In the genomic region with DNA sequence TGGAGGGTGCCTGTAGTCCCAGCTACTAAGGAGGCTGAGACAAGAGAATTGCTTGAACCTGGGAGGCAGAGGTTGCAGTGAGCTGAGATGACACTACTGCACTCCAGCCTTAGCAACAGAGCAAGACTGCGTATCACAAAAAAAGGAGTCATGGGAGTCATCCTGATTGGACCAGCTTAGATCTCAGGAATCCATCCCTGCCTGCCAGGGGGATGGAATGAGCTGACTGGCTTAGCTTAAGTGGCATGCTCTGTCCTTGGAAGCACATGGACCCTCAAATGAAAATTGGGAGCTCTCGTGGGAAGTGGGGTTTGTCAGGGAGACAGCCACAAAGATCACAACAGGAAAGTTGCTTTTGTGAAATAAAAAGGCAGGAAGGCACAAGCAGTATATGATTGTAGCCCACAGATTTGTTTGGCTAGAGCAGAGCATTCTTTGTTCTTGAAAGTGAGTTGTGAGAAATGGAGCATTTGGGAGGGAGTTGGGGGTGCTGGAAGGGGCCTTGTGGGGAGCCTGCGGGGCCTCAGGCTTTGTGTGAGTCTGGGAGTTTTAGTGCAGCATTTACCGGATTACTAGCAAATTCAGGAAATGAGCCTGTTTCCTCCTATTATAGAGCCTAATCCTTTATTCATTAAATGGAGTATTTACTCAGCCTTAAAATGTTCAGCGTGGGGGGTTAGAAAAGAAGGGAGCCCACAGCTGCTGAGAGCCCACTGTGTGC, we compare ENCODE assay signal across 10 cellular contexts. TPM values are rescaled to one million over a fixed set of nuclear protein-coding genes. Genes with fewer than 3 reads are reported as not detected.
A peak's percentile ranks its signal among the peaks of the same experiment; 100 is the strongest.
DNase-seq lines count a peak whose midpoint lies in the region; ATAC-seq and TF ChIP-seq lines count a peak whose summit lies in the region.
"Had no signal": no experiment of that assay in that cellular context is flagged by ENCODE, and none has a peak within 500 bp of the region (broad histone marks: within the 10 kb centered on the region; RNA-seq: fewer than 3 reads in every experiment).

No MANE protein-coding gene starts in this region.

- H3K9me3 Mint-ChIP-seq in activated naive CD4-positive, alpha-beta T cell treated with anti-CD3 and anti-CD28 coated beads, Interleukin-2, amount 10 ng/mL, durations not matched to agents 7 days and 5 days = no peaks in the 10 kb centered on the region

- H3K27me3 Mint-ChIP-seq in activated naive CD4-positive, alpha-beta T cell treated with anti-CD3 and anti-CD28 coated beads, Interleukin-2, amount 10 ng/mL, durations not matched to agents 7 days and 5 days = no peaks in the 10 kb centered on the region

- H3K36me3 ChIP-seq in left lung = peaks cover 0 to 40% of the 10 kb centered on the region in 2 donors
- H3K36me3 ChIP-seq in upper lobe of left lung = peaks cover 6 to 28% (median 16%) of the 10 kb centered on the region in 4 donors

- peak overlapping the region; percentile 75 for H3K27ac Mint-ChIP-seq in activated naive CD4-positive, alpha-beta T cell treated with anti-CD3 and anti-CD28 coated beads, Interleukin-2, amount 10 ng/mL, durations not matched to agents 7 days and 5 days

- CTCF ChIA-PET in activated naive CD4-positive, alpha-beta T cell treated with anti-CD3 and anti-CD28 coated beads, Interleukin-2, amount 10 ng/mL, durations not matched to agents 7 days and 5 days (lab: Charles Lee) = interaction anchor here (0.8 to 1.4 kb wide), 3 partner anchors 27 to 89 kb away, joined by 3 to 5 read pairs (median 5); no protein-coding TSS in a partner anchor

- no peak for DNase-seq in activated naive CD4-positive, alpha-beta T cell treated with anti-CD3 and anti-CD28 coated beads, Interleukin-2, amount 10 ng/mL, durations not matched to agents 7 days and 5 days
- DNase-seq in activated naive CD4-positive, alpha-beta T cell treated with anti-CD3 and anti-CD28 coated beads, Interleukin-2, amount 50 U/mL, for 16 hours = no peak
- DNase-seq in caudate nucleus (lab: John Stamatoyannopoulos, UW) (no peak), left lung (no peak), upper lobe of left lung (no peak), NCI-H1092 (lab: John Stamatoyannopoulos, UW) (no peak), epidermal melanocyte (ENCODE audit: insufficient read length, low spot score) (no peak)

- H3K9me3 ChIP-seq in left lung (no peaks in the 10 kb centered on the region), upper lobe of left lung (no peaks in the 10 kb centered on the region)

- WGBS in upper lobe of left lung, 2 donors = 55 to 66% methylated on average over 5 of the region's 5 CpGs

- TF ChIP-seq CTCF in left lung (IDR thresholded peaks at IDR 0.05) (no peak), upper lobe of left lung (IDR thresholded peaks at IDR 0.05) (no peak)

- TF ChIP-seq EP300 in upper lobe of left lung (IDR thresholded peaks at IDR 0.05) = no peak

- H3K27ac ChIP-seq in caudate nucleus (ENCODE audit: low read depth, low read length) (peak overlapping the region; percentile 92), left lung (peak overlapping the region; percentile 33 to 53), upper lobe of left lung (peak overlapping the region in 3 of 4 donors; percentile 36 to 60 (median 55))
- H3K27ac ChIP-seq: KMS-11 had no signal

- H3K27me3 ChIP-seq in left lung (no peaks in the 10 kb centered on the region), upper lobe of left lung (no peaks in the 10 kb centered on the region)

- H3K4me3 ChIP-seq in left lung (no peak overlapping the region), upper lobe of left lung (no peak overlapping the region)

- peaks cover 78% of the 10 kb centered on the region for H3K36me3 Mint-ChIP-seq in activated naive CD4-positive, alpha-beta T cell treated with anti-CD3 and anti-CD28 coated beads, Interleukin-2, amount 10 ng/mL, durations not matched to agents 7 days and 5 days

- H3K4me1 Mint-ChIP-seq in activated naive CD4-positive, alpha-beta T cell treated with anti-CD3 and anti-CD28 coated beads, Interleukin-2, amount 10 ng/mL, durations not matched to agents 7 days and 5 days = peaks cover 74% of the 10 kb centered on the region

- intact Hi-C loops in left lung (cut with DNase I) = no loop called here

- TF ChIP-seq POLR2A in upper lobe of left lung (IDR thresholded peaks at IDR 0.05) = no peak

- H3K4me3 Mint-ChIP-seq in activated naive CD4-positive, alpha-beta T cell treated with anti-CD3 and anti-CD28 coated beads, Interleukin-2, amount 10 ng/mL, durations not matched to agents 7 days and 5 days = no peak overlapping the region

- ATAC-seq in left lung (no peak), upper lobe of left lung (ENCODE audit: low FRiP score in 2 of 2) (no peak), GM18873 (IDR thresholded peaks at IDR 0.05; ENCODE audit: low FRiP score, unreplicated experiment) (no peak)
- ATAC-seq: Panc1 had no signal

- H3K4me1 ChIP-seq in left lung = peaks cover 7 to 21% of the 10 kb centered on the region in 2 donors
- peaks cover 9 to 40% (median 25%) of the 10 kb centered on the region in 4 donors for H3K4me1 ChIP-seq in upper lobe of left lung

RNA-seq across cellular contexts. Expression of a gene that starts 30.7 kb away (rescaled TPM):
- total RNA-seq in left lung (10 to 100 TPM; 74.9 to 77.0 TPM), upper lobe of left lung (100 to 1,000 TPM in 2 of 6 donors, 10 to 100 TPM in 4; 54.7 to 141 (median 80.3) TPM)
